26 cellular contexts compared by ENCODE assay signal in the genomic region with DNA sequence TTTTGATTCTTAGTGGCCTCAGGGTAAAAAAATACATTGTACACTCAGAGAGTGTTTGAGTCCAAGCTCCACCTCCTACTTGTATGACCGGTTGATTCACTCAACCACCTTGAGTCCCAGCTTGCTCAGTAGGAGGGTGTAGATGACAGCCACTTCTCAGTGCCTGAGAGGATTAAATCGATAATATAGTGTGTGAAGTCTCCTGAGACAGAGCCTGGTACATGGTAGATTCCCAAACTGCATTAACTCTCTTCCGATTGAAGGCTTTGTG. TPM values are rescaled to one million over a fixed set of nuclear protein-coding genes. Genes with fewer than 3 reads are reported as not detected.
A peak's percentile ranks its signal among the peaks of the same experiment; 100 is the strongest.
DNase-seq lines count a peak whose midpoint lies in the region; ATAC-seq and TF ChIP-seq lines count a peak whose summit lies in the region.
"Had no signal": no experiment of that assay in that cellular context is flagged by ENCODE, and none has a peak within 500 bp of the region (broad histone marks: within the 10 kb centered on the region; RNA-seq: fewer than 3 reads in every experiment).

No MANE protein-coding gene starts in this region.

- ATAC-seq in lower lobe of right lung (peak; percentile 61 to 72), GM21825 (IDR thresholded peaks at IDR 0.05; ENCODE audit: unreplicated experiment) (no peak), GM18870 (IDR thresholded peaks at IDR 0.05; ENCODE audit: unreplicated experiment) (no peak), heart right ventricle (no peak)
- ATAC-seq: gastroesophageal sphincter had no signal

- peaks cover 19% of the 10 kb centered on the region for H3K4me1 Mint-ChIP-seq in Calu3 (ENCODE audit: low read depth, unreplicated experiment)
- H3K4me1 Mint-ChIP-seq: activated CD4-positive, alpha-beta memory T cell treated with anti-CD3 and anti-CD28 coated beads, Interleukin-2, amount 10 ng/mL, durations not matched to agents 7 days and 5 days; CD14-positive monocyte; nephron progenitor cell had no signal

- H3K9me3 Mint-ChIP-seq in Calu3 (ENCODE audit: low read depth, unreplicated experiment) = no peaks in the 10 kb centered on the region
- H3K9me3 Mint-ChIP-seq: activated CD4-positive, alpha-beta memory T cell treated with anti-CD3 and anti-CD28 coated beads, Interleukin-2, amount 10 ng/mL, durations not matched to agents 7 days and 5 days; activated T-cell treated with anti-CD3 and anti-CD28 coated beads, Interleukin-2, amount 50 U/mL, for 24 hours; nephron progenitor cell; stimulated activated naive CD8-positive, alpha-beta T cell treated with anti-CD3 and anti-CD28 coated beads, Interleukin-15, Interleukin-2, amounts not matched to agents 100 ng/mL and 50 ng/mL, for 24 hours had no signal

- H3K4me3 ChIP-seq in lower lobe of right lung (no peak overlapping the region), heart right ventricle (no peak overlapping the region)
- H3K4me3 ChIP-seq: adrenal gland, esophagus squamous epithelium, gastroesophageal sphincter, sigmoid colon had no signal

- H3K36me3 Mint-ChIP-seq in Calu3 (ENCODE audit: insufficient read depth, unreplicated experiment) = peaks cover 37% of the 10 kb centered on the region
- H3K36me3 Mint-ChIP-seq: CD14-positive monocyte had no signal

- H3K27ac Mint-ChIP-seq in Calu3 (ENCODE audit: unreplicated experiment) = peak overlapping the region; percentile 64
- H3K27ac Mint-ChIP-seq: activated CD4-positive, alpha-beta memory T cell treated with anti-CD3 and anti-CD28 coated beads, Interleukin-2, amount 10 ng/mL, durations not matched to agents 7 days and 5 days; activated T-cell treated with anti-CD3 and anti-CD28 coated beads, Interleukin-2, amount 50 U/mL, for 24 hours; CD14-positive monocyte; nephron progenitor cell; stimulated activated naive CD8-positive, alpha-beta T cell treated with anti-CD3 and anti-CD28 coated beads, Interleukin-15, Interleukin-2, amounts not matched to agents 100 ng/mL and 50 ng/mL, for 24 hours had no signal

- no peak overlapping the region for H3K4me3 Mint-ChIP-seq in Calu3 (ENCODE audit: low read depth, unreplicated experiment)
- H3K4me3 Mint-ChIP-seq: activated CD4-positive, alpha-beta memory T cell treated with anti-CD3 and anti-CD28 coated beads, Interleukin-2, amount 10 ng/mL, durations not matched to agents 7 days and 5 days; activated T-cell treated with anti-CD3 and anti-CD28 coated beads, Interleukin-2, amount 50 U/mL, for 24 hours; CD14-positive monocyte; nephron progenitor cell; stimulated activated naive CD8-positive, alpha-beta T cell treated with anti-CD3 and anti-CD28 coated beads, Interleukin-15, Interleukin-2, amounts not matched to agents 100 ng/mL and 50 ng/mL, for 24 hours had no signal

- no peaks in the 10 kb centered on the region for H3K36me3 ChIP-seq in lower lobe of right lung
- H3K36me3 ChIP-seq in heart right ventricle = no peaks in the 10 kb centered on the region
- H3K36me3 ChIP-seq: adrenal gland, brain microvascular endothelial cell, esophagus squamous epithelium, gastroesophageal sphincter, sigmoid colon had no signal

- intact Hi-C loops in Calu3 (cut with micrococcal nuclease; ENCODE audit: unreplicated experiment) = loop anchor here (10.0 kb wide), 1 partner anchor 49 kb away; no protein-coding TSS in a partner anchor
- intact Hi-C loops in lower lobe of right lung (cut with DNase I) = no loop called here
- intact Hi-C loops in heart right ventricle (cut with DNase I) = no loop called here

- DNase-seq in Calu3 = peak; percentile 37
- DNase-seq in M059J (ENCODE audit: low read depth) = peak; percentile 33
- no peak for DNase-seq in lower lobe of right lung
- no peak for DNase-seq in HK-2 (ENCODE audit: unreplicated experiment)
- no peak for DNase-seq in heart right ventricle
- DNase-seq: activated CD4-positive, alpha-beta memory T cell treated with anti-CD3 and anti-CD28 coated beads, Interleukin-2, amount 10 ng/mL, durations not matched to agents 7 days and 5 days; activated naive CD4-positive, alpha-beta T cell treated with Interleukin-2 at 50 U/mL for 16 hours; activated T-cell treated with anti-CD3 and anti-CD28 coated beads, Interleukin-2, amount 50 U/mL, for 24 hours; adrenal gland; brain microvascular endothelial cell; effector memory CD4-positive, alpha-beta T cell; esophagus squamous epithelium; HCEC 1CT; hypothalamus; MM.1S; NCI-H1436; nephron progenitor cell; SHP77; sigmoid colon; stimulated activated CD4-positive, alpha-beta T cell treated with anti-CD3 and anti-CD28 coated beads, Interleukin-15, amount 100 ng/mL, for 24 hours had no signal

- 86 to 89% methylated on average over 3 of the region's 3 CpGs for WGBS in heart right ventricle, 2 donors

- H3K27ac ChIP-seq in VCaP (peak overlapping the region; percentile 41; the same call in 1 of the 2 replicates), lower lobe of right lung (no peak overlapping the region), heart right ventricle (no peak overlapping the region)
- H3K27ac ChIP-seq: adrenal gland, brain microvascular endothelial cell, esophagus squamous epithelium, gastroesophageal sphincter, sigmoid colon had no signal

- no peak for TF ChIP-seq CTCF in Calu3 (IDR thresholded peaks at IDR 0.05; ENCODE audit: unreplicated experiment)
- TF ChIP-seq CTCF in VCaP (conservative IDR thresholded peaks at IDR 0.05) = no peak
- no peak for TF ChIP-seq CTCF in lower lobe of right lung (IDR thresholded peaks at IDR 0.05)
- TF ChIP-seq CTCF in heart right ventricle (IDR thresholded peaks at IDR 0.05) = no peak

- peaks cover 4% of the 10 kb centered on the region for H3K27me3 ChIP-seq in lower lobe of right lung (ENCODE audit: low read depth)
- H3K27me3 ChIP-seq in heart right ventricle = peaks cover 0 to 15% (median 3%) of the 10 kb centered on the region in 7 donors
- H3K27me3 ChIP-seq: brain microvascular endothelial cell, sigmoid colon had no signal

- CTCF ChIA-PET in Calu3 (lab: Charles Lee) = interaction anchor here (1.1 kb wide), 1 partner anchor 52 kb away, joined by 4 read pairs; no protein-coding TSS in a partner anchor

- H3K9me3 ChIP-seq in lower lobe of right lung = no peaks in the 10 kb centered on the region
- H3K9me3 ChIP-seq in heart right ventricle = no peaks in the 10 kb centered on the region
- H3K9me3 ChIP-seq: adrenal gland, esophagus squamous epithelium, gastroesophageal sphincter, sigmoid colon had no signal

- BruUV-seq in Calu3 (replicated peaks; lab: Mats Ljungman, UMichigan) = no TSS peak

- no peaks in the 10 kb centered on the region for H3K27me3 Mint-ChIP-seq in Calu3 (ENCODE audit: unreplicated experiment)
- H3K27me3 Mint-ChIP-seq: stimulated activated naive CD8-positive, alpha-beta T cell treated with anti-CD3 and anti-CD28 coated beads, Interleukin-15, Interleukin-2, amounts not matched to agents 100 ng/mL and 50 ng/mL, for 24 hours had no signal

- no peaks in the 10 kb centered on the region for H3K4me1 ChIP-seq in lower lobe of right lung
- H3K4me1 ChIP-seq in heart right ventricle = no peaks in the 10 kb centered on the region
- H3K4me1 ChIP-seq: adrenal gland, gastroesophageal sphincter, sigmoid colon had no signal

RNA-seq across cellular contexts. Expression of a gene that starts 38.4 kb away (rescaled TPM):
- total RNA-seq in Calu3 (2022) (63.9 and 78.8 TPM in 2 replicates), lower lobe of right lung (9.2 TPM), heart right ventricle (under 1 TPM in 8 of 10 donors, not detected in 2; 0.05 to 0.36 (median 0.10) TPM)
- not detected in 2 replicates for total RNA-seq in M059J (2014; rRNA removed; shearing (Covaris generic))
- under 1 TPM; 0.01 to 0.29 TPM for polyA plus RNA-seq in heart right ventricle
- total RNA-seq: activated CD4-positive, alpha-beta memory T cell treated with anti-CD3 and anti-CD28 coated beads, Interleukin-2, amount 10 ng/mL, durations not matched to agents 7 days and 5 days; sigmoid colon had no signal
- polyA plus RNA-seq: CD14-positive monocyte had no signal

RNA-seq across cellular contexts. Expression of a gene that starts 48.8 kb away (rescaled TPM):
- total RNA-seq in Calu3 (2022) (122 and 130 TPM in 2 replicates), lower lobe of right lung (115 TPM), heart right ventricle (10 to 100 TPM; 54.4 to 82.9 (median 75.8) TPM)
- 29.3 and 47.6 TPM in 2 replicates for total RNA-seq in M059J (2014; rRNA removed; shearing (Covaris generic))
- polyA plus RNA-seq in heart right ventricle = 10 to 100 TPM; 26.0 to 83.0 TPM

Comparison
In these comparisons a context has a peak if more than half of its experiments do, and no peak if none do; other contexts are left out.
1. DNase-seq: peak in Calu3 (single experiment) and M059J (single experiment); none in lower lobe of right lung (single experiment), HK-2 (single experiment) and heart right ventricle (0 of 2).
2. ATAC-seq: peak in lower lobe of right lung (2 of 2); none in GM21825 (single experiment), GM18870 (single experiment) and heart right ventricle (0 of 8).